6 cellular contexts compared by ENCODE assay signal in the genomic region with DNA sequence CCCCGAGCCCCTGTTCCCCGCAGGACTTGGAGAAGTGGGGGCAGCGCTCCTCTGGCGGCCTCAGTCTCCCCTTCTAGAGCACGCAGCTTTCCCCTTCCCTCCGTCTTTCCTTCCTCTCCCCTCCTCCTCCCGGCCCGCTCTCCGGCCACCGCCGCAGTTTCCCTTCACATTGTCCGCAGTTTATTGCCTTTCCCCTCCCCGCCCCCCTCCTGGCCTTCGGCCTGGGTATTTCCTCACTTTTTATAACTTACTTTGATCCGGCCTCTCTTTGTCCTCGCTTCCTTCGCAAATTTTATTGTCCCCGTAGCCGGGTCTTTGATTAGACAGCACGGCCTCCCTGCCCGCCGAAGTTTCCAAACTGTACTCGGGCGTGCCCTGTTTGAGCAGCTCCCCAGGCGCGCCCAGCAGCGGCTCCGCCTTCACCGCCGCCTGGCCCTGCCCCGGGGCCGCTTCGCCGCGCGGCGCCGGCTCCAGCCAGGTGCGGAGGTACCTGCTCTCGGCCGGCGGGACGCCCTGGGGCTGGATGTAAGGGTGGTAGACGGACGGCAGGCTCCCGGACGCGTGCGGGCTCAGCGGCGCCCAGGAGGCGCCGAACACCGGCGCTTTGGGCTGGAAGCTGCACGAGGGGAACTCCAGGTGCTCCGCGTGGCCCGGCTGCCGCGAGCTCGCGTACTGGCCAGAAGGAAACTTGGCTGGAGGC. TPM values are rescaled to one million over a fixed set of nuclear protein-coding genes. Genes with fewer than 3 reads are reported as not detected.
A peak's percentile ranks its signal among the peaks of the same experiment; 100 is the strongest.
DNase-seq lines count a peak whose midpoint lies in the region; ATAC-seq and TF ChIP-seq lines count a peak whose summit lies in the region.

No MANE protein-coding gene starts in this region.

- intact Hi-C loops in aorta (cut with DNase I): no loop called here

- H3K9me3 ChIP-seq in HEK293 (ENCODE audit: control insufficient read depth, insufficient read depth, low read depth, low read length): no peaks in the 10 kb centered on the region
- H3K9me3 ChIP-seq in iPS-20b (ENCODE audit: insufficient read depth, low read depth, low read length): peaks cover 17% of the 10 kb centered on the region
- no peaks in the 10 kb centered on the region for H3K9me3 ChIP-seq in aorta (ENCODE audit: control insufficient read depth, low read length)

- DNase-seq in WTC11 (ENCODE audit: low spot score): peak; percentile 69
- peak in 1 of 2 donors; percentile 80 for DNase-seq in aorta

- H3K4me3 ChIP-seq in HEK293 (ENCODE audit: low read depth, low read length) (peak overlapping the region; percentile 78), iPS-20b (ENCODE audit: low read length) (0 out of 2 replicates have a peak overlapping the region, but pooled peaks have one; percentile 6), aorta (ENCODE audit: low read length in 2 of 2) (peak overlapping the region; percentile 11 to 29)

- peak overlapping the region; percentile 100 for H3K27ac ChIP-seq in HEK293 (ENCODE audit: extremely low read depth, low read depth, low read length)
- H3K27ac ChIP-seq in iPS-20b (ENCODE audit: low read length): no peak overlapping the region
- H3K27ac ChIP-seq in aorta (ENCODE audit: low read depth in 1 of 2, low read length in 2 of 2): no peak overlapping the region

- no peaks in the 10 kb centered on the region for H3K9me3 Mint-ChIP-seq in WTC11

- H3K4me1 ChIP-seq in HEK293 (ENCODE audit: control insufficient read depth, insufficient read depth, low read length): peaks cover 21% of the 10 kb centered on the region
- H3K4me1 ChIP-seq in iPS-20b (ENCODE audit: insufficient read depth, low read length): no peaks in the 10 kb centered on the region
- no peaks in the 10 kb centered on the region for H3K4me1 ChIP-seq in aorta (ENCODE audit: control insufficient read depth in 1 of 2, insufficient read depth in 2 of 2, low read length in 2 of 2)

- POLR2A ChIA-PET in HEK293 (lab: Yijun Ruan, JAX) (interaction anchor here (0.6 to 4.5 kb wide), 16 partner anchors 11 to 578 kb away, joined by 3 to 38 read pairs (median 4); a partner anchor contains a TSS), WTC11 (lab: Charles Lee) (interaction anchor here (0.7 kb wide), 1 partner anchor 1863 kb away, joined by 3 read pairs; no protein-coding TSS in a partner anchor)

- TF ChIP-seq CTCF in HEK293 (tag by site-specific recombination; IDR thresholded peaks at IDR 0.05) (no peak), WTC11 (IDR thresholded peaks at IDR 0.05) (no peak)

- peaks cover 100% of the 10 kb centered on the region for H3K27me3 ChIP-seq in iPS-20b (ENCODE audit: insufficient read depth, low read length)
- H3K27me3 ChIP-seq in aorta (ENCODE audit: control insufficient read depth in 1 of 2, insufficient read depth in 2 of 2, low read length in 1 of 2): no peaks in the 10 kb centered on the region

- 1% methylated on average over 53 to 63 of the region's 63 CpGs for WGBS in aorta, 2 donors

- CTCF ChIA-PET in HEK293 (lab: Yijun Ruan, JAX): interaction anchor here (0.5 to 5.0 kb wide), 11 partner anchors 11 to 599 kb away, joined by 3 to 37 read pairs (median 4); no protein-coding TSS in a partner anchor
- CTCF ChIA-PET in WTC11 (lab: Charles Lee): interaction anchor here (1.0 to 3.5 kb wide), 9 partner anchors 9 to 599 kb away, joined by 3 to 54 read pairs (median 5); a partner anchor contains a TSS

- no peak overlapping the region for H3K9ac ChIP-seq in iPS-20b (ENCODE audit: low read depth, low read length)

- ATAC-seq in WTC11 (peak; percentile 38), aorta (ENCODE audit: low FRiP score) (peak; percentile 15), HG02642 (IDR thresholded peaks at IDR 0.05; ENCODE audit: poor library complexity, unreplicated experiment) (no peak), HG02852 (IDR thresholded peaks at IDR 0.05; ENCODE audit: unreplicated experiment) (no peak)

- H3K4me3 Mint-ChIP-seq in WTC11: peak overlapping the region; percentile 61

- H3K27me3 Mint-ChIP-seq in WTC11 (ENCODE audit: low read depth): peaks cover 100% of the 10 kb centered on the region; the same call in 1 of the 2 replicates

- H3K27ac Mint-ChIP-seq in WTC11: no peak overlapping the region

- H3K36me3 ChIP-seq in HEK293 (ENCODE audit: control insufficient read depth in 2 of 2, insufficient read depth in 1 of 2, low read length in 2 of 2) (peaks cover 0 to 35% of the 10 kb centered on the region in 2 experiments; a peak in 1 of 3 replicates), iPS-20b (ENCODE audit: insufficient read depth, low read depth, low read length) (no peaks in the 10 kb centered on the region), aorta (ENCODE audit: control insufficient read depth in 1 of 2, insufficient read depth in 2 of 2, low read length in 1 of 2) (no peaks in the 10 kb centered on the region)

- peaks cover 13% of the 10 kb centered on the region for H3K4me1 Mint-ChIP-seq in WTC11

- no peaks in the 10 kb centered on the region; the same call in 1 of the 2 replicates for H3K36me3 Mint-ChIP-seq in WTC11

TF ChIP-seq in HEK293, 187 proteins besides CTCF, POLR2A, EP300 and RAD21 (continues in another document):
- TF ChIP-seq, protein P1, sequence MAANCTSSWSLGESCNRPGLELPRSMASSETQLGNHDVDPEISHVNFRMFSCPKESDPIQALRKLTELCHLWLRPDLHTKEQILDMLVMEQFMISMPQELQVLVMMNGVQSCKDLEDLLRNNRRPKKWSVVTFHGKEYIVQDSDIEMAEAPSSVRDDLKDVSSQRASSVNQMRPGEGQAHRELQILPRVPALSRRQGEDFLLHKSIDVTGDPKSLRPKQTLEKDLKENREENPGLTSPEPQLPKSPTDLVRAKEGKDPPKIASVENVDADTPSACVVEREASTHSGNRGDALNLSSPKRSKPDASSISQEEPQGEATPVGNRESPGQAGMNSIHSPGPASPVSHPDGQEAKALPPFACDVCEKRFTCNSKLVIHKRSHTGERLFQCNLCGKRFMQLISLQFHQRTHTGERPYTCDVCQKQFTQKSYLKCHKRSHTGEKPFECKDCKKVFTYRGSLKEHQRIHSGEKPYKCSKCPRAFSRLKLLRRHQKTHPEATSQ (tag by site-specific recombination; IDR thresholded peaks at IDR 0.05): no peak
- TF ChIP-seq, protein P2, sequence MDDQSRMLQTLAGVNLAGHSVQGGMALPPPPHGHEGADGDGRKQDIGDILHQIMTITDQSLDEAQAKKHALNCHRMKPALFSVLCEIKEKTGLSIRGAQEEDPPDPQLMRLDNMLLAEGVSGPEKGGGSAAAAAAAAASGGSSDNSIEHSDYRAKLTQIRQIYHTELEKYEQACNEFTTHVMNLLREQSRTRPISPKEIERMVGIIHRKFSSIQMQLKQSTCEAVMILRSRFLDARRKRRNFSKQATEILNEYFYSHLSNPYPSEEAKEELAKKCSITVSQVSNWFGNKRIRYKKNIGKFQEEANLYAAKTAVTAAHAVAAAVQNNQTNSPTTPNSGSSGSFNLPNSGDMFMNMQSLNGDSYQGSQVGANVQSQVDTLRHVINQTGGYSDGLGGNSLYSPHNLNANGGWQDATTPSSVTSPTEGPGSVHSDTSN (CRISPR knock-in tag; IDR thresholded peaks at IDR 0.05): no peak; the same call in 1 of the 2 replicates
- TF ChIP-seq ZSCAN30 (tag by site-specific recombination; IDR thresholded peaks at IDR 0.05) (no peak), PRDM1 (tag by site-specific recombination; IDR thresholded peaks at IDR 0.05) (peak; percentile 69), ZNF2 (tag by site-specific recombination; IDR thresholded peaks at IDR 0.05) (no peak), KLF9 (tag by site-specific recombination; IDR thresholded peaks at IDR 0.05; ENCODE audit: low read depth) (peak; percentile 68)

TF ChIP-seq in WTC11, 78 proteins besides CTCF, POLR2A, EP300 and RAD21:
- TF ChIP-seq NFATC4 (CRISPR knock-in tag; IDR thresholded peaks at IDR 0.05): no peak
- no peak for TF ChIP-seq ZNF423 (CRISPR knock-in tag; IDR thresholded peaks at IDR 0.05)

RNA-seq across cellular contexts. Expression of a gene that starts 0.5 kb away (rescaled TPM):
- 0.09 to 0.24 TPM (median 0.09 TPM) in 3 replicates for total RNA-seq in WTC11 (2021)
- under 1 TPM; 0.33 to 0.39 TPM for total RNA-seq in aorta
- polyA plus RNA-seq in aorta: under 1 TPM in 1 of 2 donors, not detected in 1; 0.75 TPM

RNA-seq across cellular contexts. Expression of a gene that starts 10.6 kb away (rescaled TPM):
- total RNA-seq in WTC11 (2021): not detected in 3 replicates
- 1 to 10 TPM; 1.0 to 1.9 TPM for total RNA-seq in aorta
- under 1 TPM in 1 of 2 donors, not detected in 1; 0.31 TPM for polyA plus RNA-seq in aorta

RNA-seq across cellular contexts. Expression of a gene that starts 14.8 kb away (rescaled TPM):
- total RNA-seq in WTC11 (2021) (0.14 TPM in 1 of 3 replicates, not detected in the others), aorta (10 to 100 TPM in 1 of 2 donors, 1 to 10 TPM in 1; 9.1 to 14.1 TPM)
- polyA plus RNA-seq in aorta: 10 to 100 TPM; 18.2 to 22.4 TPM

RNA-seq across cellular contexts. Expression of a gene that starts 20.9 kb away (rescaled TPM):
- total RNA-seq in WTC11 (2021) (0.11 TPM in 1 of 3 replicates, not detected in the others), aorta (10 to 100 TPM in 1 of 2 donors, 1 to 10 TPM in 1; 5.8 to 16.8 TPM)
- 1 to 10 TPM; 3.9 to 4.1 TPM for polyA plus RNA-seq in aorta

RNA-seq across cellular contexts. Expression of a gene that starts 32.1 kb away (rescaled TPM):
- total RNA-seq in WTC11 (2021): not detected in 3 replicates
- 1 to 10 TPM; 1.4 to 5.9 TPM for total RNA-seq in aorta
- 1 to 10 TPM in 1 of 2 donors, not detected in 1; 3.6 TPM for polyA plus RNA-seq in aorta

Comparison
In these comparisons a context has a peak if more than half of its experiments do, and no peak if none do; other contexts are left out.
1. H3K4me3 ChIP-seq: peak in every context shown above with its lines; median percentile 78 in HEK293; 20 in aorta; 6 in iPS-20b.
2. ATAC-seq: peak in WTC11 (single experiment) and aorta (single experiment); none in HG02642 (single experiment) and HG02852 (single experiment).